In genomic region chr14:94129111-94129757, GRCh38 we compare ENCODE assay signal across 8 cellular contexts. TPM values are rescaled to one million over a fixed set of nuclear protein-coding genes. Genes with fewer than 3 reads are reported as not detected.
DNase-seq lines count a peak whose midpoint lies in the region; ATAC-seq and TF ChIP-seq lines count a peak whose summit lies in the region.

A gene with protein sequence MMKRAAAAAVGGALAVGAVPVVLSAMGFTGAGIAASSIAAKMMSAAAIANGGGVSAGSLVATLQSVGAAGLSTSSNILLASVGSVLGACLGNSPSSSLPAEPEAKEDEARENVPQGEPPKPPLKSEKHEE (minus strand): TSS chr14:94129604. CDS start chr14:94129564, 40 bp downstream.

- peak within 1 kb of the TSS; percentile 88 for H3K27ac Mint-ChIP-seq in activated CD8-positive, alpha-beta T cell treated with anti-CD3 and anti-CD28 coated beads, Interleukin-2, amount 10 ng/mL, durations not matched to agents 7 days and 5 days

- ATAC-seq in HG03354 (IDR thresholded peaks at IDR 0.05; ENCODE audit: poor library complexity, severe bottlenecking, unreplicated experiment): peak; percentile 96
- ATAC-seq in activated CD8-positive, alpha-beta T cell treated with anti-CD3 and anti-CD28 coated beads, Interleukin-2, amount 10 ng/mL, durations not matched to agents 7 days and 5 days: peak; percentile 98

- TF ChIP-seq CTCF in BJ (IDR thresholded peaks at IDR 0.05; ENCODE audit: insufficient read depth, low read depth, low read length): peak; percentile 48

- peaks cover 11% of the 10 kb centered on the region for H3K27me3 Mint-ChIP-seq in activated CD8-positive, alpha-beta T cell treated with anti-CD3 and anti-CD28 coated beads, Interleukin-2, amount 10 ng/mL, durations not matched to agents 7 days and 5 days (ENCODE audit: low read depth)

- CTCF ChIA-PET in BJ (lab: Yijun Ruan, JAX): interaction anchor here (0.8 to 6.5 kb wide), 6 partner anchors 8 to 189 kb away, joined by 3 to 51 read pairs (median 7); no protein-coding TSS in a partner anchor
- CTCF ChIA-PET in activated CD8-positive, alpha-beta T cell treated with anti-CD3 and anti-CD28 coated beads, Interleukin-2, amount 10 ng/mL, durations not matched to agents 7 days and 5 days (lab: Charles Lee): interaction anchor here (0.8 to 5.5 kb wide), 15 partner anchors 7 to 191 kb away, joined by 3 to 79 read pairs (median 4); partner anchors contain the start of genes DDX24 and IFI27L1

- H3K9me3 Mint-ChIP-seq in activated CD8-positive, alpha-beta T cell treated with anti-CD3 and anti-CD28 coated beads, Interleukin-2, amount 10 ng/mL, durations not matched to agents 7 days and 5 days (ENCODE audit: insufficient read depth): no peaks in the 10 kb centered on the region

- peak within 1 kb of the TSS; percentile 78 for H3K4me3 Mint-ChIP-seq in activated CD8-positive, alpha-beta T cell treated with anti-CD3 and anti-CD28 coated beads, Interleukin-2, amount 10 ng/mL, durations not matched to agents 7 days and 5 days

- peaks cover 6% of the 10 kb centered on the region for H3K36me3 Mint-ChIP-seq in activated CD8-positive, alpha-beta T cell treated with anti-CD3 and anti-CD28 coated beads, Interleukin-2, amount 10 ng/mL, durations not matched to agents 7 days and 5 days (ENCODE audit: low read depth)

- POLR2A ChIA-PET in BJ (lab: Charles Lee): interaction anchor here (0.6 kb wide), 2 partner anchors 47 to 62 kb away, joined by 3 to 4 read pairs; no protein-coding TSS in a partner anchor
- POLR2A ChIA-PET in activated CD8-positive, alpha-beta T cell treated with anti-CD3 and anti-CD28 coated beads, Interleukin-2, amount 10 ng/mL, durations not matched to agents 7 days and 5 days (lab: Charles Lee): interaction anchor here (0.7 to 1.2 kb wide), 5 partner anchors 34 to 201 kb away, joined by 3 to 8 read pairs (median 3); partner anchors contain the start of genes DDX24 and IFI27L1

- peaks cover 17% of the 10 kb centered on the region for H3K4me1 Mint-ChIP-seq in activated CD8-positive, alpha-beta T cell treated with anti-CD3 and anti-CD28 coated beads, Interleukin-2, amount 10 ng/mL, durations not matched to agents 7 days and 5 days (ENCODE audit: low read depth)

- peak within 1 kb of the TSS; percentile 60 for H3K4me3 ChIP-seq in BJ (ENCODE audit: low read depth, low read length)

- peaks cover 1% of the 10 kb centered on the region for H3K36me3 ChIP-seq in BJ (ENCODE audit: control insufficient read depth, insufficient read depth, low read length)

- peak; percentile 75 for TF ChIP-seq POLR2A in GM19099 (IDR thresholded peaks at IDR 0.05; ENCODE audit: extremely low read depth, insufficient read length, low read depth)

- DNase-seq in BJ (ENCODE audit: low read depth) (no peak), NCI-H774 (lab: John Stamatoyannopoulos, UW) (peak; percentile 82), medulla oblongata (ENCODE audit: extremely low spot score) (peak; percentile 93)
- DNase-seq in activated CD8-positive, alpha-beta T cell treated with anti-CD3 and anti-CD28 coated beads, Interleukin-2, amount 10 ng/mL, durations not matched to agents 7 days and 5 days: peak; percentile 84
- peak; percentile 66 for DNase-seq in effector CD8-positive, alpha-beta T cell (lab: John Stamatoyannopoulos, UW)
- peak; percentile 27 to 39 (median 30) for DNase-seq in stimulated activated CD4-positive, alpha-beta T cell treated with anti-CD3 and anti-CD28 coated beads, TNF-alpha, amount 100 ng/mL, for 4 hours (ENCODE audit: low read depth in 3 of 3)

- no peaks in the 10 kb centered on the region for H3K27me3 ChIP-seq in BJ (ENCODE audit: control insufficient read depth, insufficient read depth, low read length)

RNA-seq across cellular contexts. Expression of the gene that starts here (rescaled TPM):
- 122 and 201 TPM in 2 replicates for polyA plus RNA-seq in BJ (2011; rRNA removed)
- 27.6 and 37.9 TPM in 2 replicates for polyA minus RNA-seq in BJ (2011; rRNA and poly(A)+ RNA removed)
- 10 to 100 TPM; 65.2 to 74.6 TPM for total RNA-seq in activated CD8-positive, alpha-beta T cell treated with anti-CD3 and anti-CD28 coated beads, Interleukin-2, amount 10 ng/mL, durations not matched to agents 7 days and 5 days
